8 cellular contexts compared by ENCODE assay signal in genomic region chr1:51990478-51990965, GRCh38. TPM values are rescaled to one million over a fixed set of nuclear protein-coding genes. Genes with fewer than 3 reads are reported as not detected.
A peak's percentile ranks its signal among the peaks of the same experiment; 100 is the strongest.
DNase-seq lines count a peak whose midpoint lies in the region; TF ChIP-seq lines count a peak whose summit lies in the region.

A gene with protein sequence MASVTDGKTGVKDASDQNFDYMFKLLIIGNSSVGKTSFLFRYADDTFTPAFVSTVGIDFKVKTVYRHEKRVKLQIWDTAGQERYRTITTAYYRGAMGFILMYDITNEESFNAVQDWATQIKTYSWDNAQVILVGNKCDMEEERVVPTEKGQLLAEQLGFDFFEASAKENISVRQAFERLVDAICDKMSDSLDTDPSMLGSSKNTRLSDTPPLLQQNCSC (minus strand): TSS chr1:51990700. CDS start chr1:51977117, 13,583 bp downstream.

- H3K27ac Mint-ChIP-seq in Calu3 (ENCODE audit: unreplicated experiment): peak within 1 kb of the TSS; percentile 22

- no TSS peak for BruUV-seq in Calu3 (replicated peaks; lab: Mats Ljungman, UMichigan)

- peak within 1 kb of the TSS; percentile 68 for H3K4me2 ChIP-seq in GM23248 (ENCODE audit: unreplicated experiment)

- H3F3A ChIP-seq in GM23248 (ENCODE audit: insufficient read depth): 0 out of 2 replicates have a peak, but pooled peaks cover 3% of the 10 kb centered on the region

- H3K79me2 ChIP-seq in GM23248 (ENCODE audit: insufficient read depth): peaks cover 49% of the 10 kb centered on the region

- H3K27me3 ChIP-seq in GM23248 (replicated peaks; ENCODE audit: insufficient read depth) (no peaks in the 10 kb centered on the region), iPS-20b (ENCODE audit: insufficient read depth, low read length) (peaks cover 20% of the 10 kb centered on the region)

- no peaks in the 10 kb centered on the region for H3K9me3 Mint-ChIP-seq in Calu3 (ENCODE audit: low read depth, unreplicated experiment)

- peak within 1 kb of the TSS; percentile 84 for H2AFZ ChIP-seq in GM23248

- H3K9ac ChIP-seq in GM23248 (peak within 1 kb of the TSS; percentile 77), iPS-20b (ENCODE audit: low read depth, low read length) (peak within 1 kb of the TSS; percentile 70; the same call in 1 of the 2 replicates)

- H3K4me3 Mint-ChIP-seq in Calu3 (ENCODE audit: low read depth, unreplicated experiment): peak within 1 kb of the TSS; percentile 74

- H3K4me1 ChIP-seq in GM23248 (ENCODE audit: insufficient read depth): no peaks in the 10 kb centered on the region
- 0 out of 2 replicates have a peak, but pooled peaks cover 4% of the 10 kb centered on the region for H3K4me1 ChIP-seq in iPS-20b (ENCODE audit: insufficient read depth, low read length)

- in situ Hi-C loops in GM23248 (cut with MboI) (no loop called here), astrocyte of the spinal cord (cut with HindIII; ENCODE audit: low sequenced_read_pairs) (no loop called here)

- 0 out of 2 replicates have a peak, but pooled peaks cover 4% of the 10 kb centered on the region for H3K36me3 ChIP-seq in GM23248 (ENCODE audit: low read depth)
- peaks cover 11% of the 10 kb centered on the region for H3K36me3 ChIP-seq in iPS-20b (ENCODE audit: insufficient read depth, low read depth, low read length)

- DNase-seq in Calu3 (peak; percentile 90), GM23248 (peak; percentile 82), NCI-H1092 treated with DMSO at 0.1 percent for 48 hours (lab: John Stamatoyannopoulos, UW) (peak; percentile 42), T-helper 9 cell (peak; percentile 60), astrocyte of the spinal cord (ENCODE audit: low read depth, low spot score) (peak; percentile 64), NOMO-1 treated with dmso at 0.1 percent for 144 hours (lab: John Stamatoyannopoulos, UW; ENCODE audit: unreplicated experiment) (no peak)
- peak; percentile 87 for DNase-seq in stimulated activated CD4-positive, alpha-beta T cell treated with anti-CD3 and anti-CD28 coated beads, Interleukin-15, amount 100 ng/mL, for 24 hours

- peaks cover 13% of the 10 kb centered on the region for H3K36me3 Mint-ChIP-seq in Calu3 (ENCODE audit: insufficient read depth, unreplicated experiment)

- no peaks in the 10 kb centered on the region for H3K9me2 ChIP-seq in GM23248 (ENCODE audit: insufficient read depth)

- intact Hi-C loops in Calu3 (cut with micrococcal nuclease; ENCODE audit: unreplicated experiment): no loop called here

- peaks cover 82% of the 10 kb centered on the region for H3K27me3 Mint-ChIP-seq in Calu3 (ENCODE audit: unreplicated experiment)

- no peaks in the 10 kb centered on the region for H4K20me1 ChIP-seq in GM23248 (ENCODE audit: insufficient read depth)

- WGBS in GM23248 (ENCODE audit: low coverage in 1 of 2, low lambda C conversion rate in 2 of 2, missing lambda C conversion rate in 2 of 2), 2 experiments: 1% methylated on average over 35 to 44 of the region's 46 CpGs

- CTCF ChIA-PET in Calu3 (lab: Charles Lee): interaction anchor here (1.1 kb wide), 1 partner anchor 14 kb away, joined by 5 read pairs; no protein-coding TSS in a partner anchor

- H3K9me3 ChIP-seq in GM23248 (ENCODE audit: low read depth) (no peaks in the 10 kb centered on the region), iPS-20b (ENCODE audit: insufficient read depth, low read depth, low read length) (no peaks in the 10 kb centered on the region)

- peaks cover 10% of the 10 kb centered on the region for H3K4me1 Mint-ChIP-seq in Calu3 (ENCODE audit: low read depth, unreplicated experiment)

- H3K27ac ChIP-seq in GM23248 (no peak within 1 kb of the TSS), iPS-20b (ENCODE audit: low read length) (no peak within 1 kb of the TSS)

- H3K4me3 ChIP-seq in GM23248 (peak within 1 kb of the TSS; percentile 89), astrocyte of the spinal cord (ENCODE audit: low read depth, low read length) (peak within 1 kb of the TSS; percentile 55), iPS-20b (ENCODE audit: low read length) (peak within 1 kb of the TSS; percentile 76)

- TF ChIP-seq CTCF in Calu3 (IDR thresholded peaks at IDR 0.05; ENCODE audit: unreplicated experiment): no peak
- no peak for TF ChIP-seq CTCF in astrocyte of the spinal cord (IDR thresholded peaks at IDR 0.05; ENCODE audit: low read depth, low read length)

RNA-seq across cellular contexts. Expression of the gene that starts here (rescaled TPM):
- 0.31 and 0.49 TPM in 2 replicates for total RNA-seq in Calu3 (2022)
- total RNA-seq in GM23248 (2014; rRNA removed; shearing (Covaris generic)): 65.3 and 67.3 TPM in 2 replicates
- polyA plus RNA-seq in GM23248 (2016; fragmentation: Nextera tagmentation; extraction: Ambion mirVana): 54.2 and 54.9 TPM in 2 replicates

Comparison
In these comparisons a context has a peak if more than half of its experiments do, and no peak if none do; other contexts are left out.
1. RNA of the gene that starts here (total RNA-seq): 65.3 to 67.3 TPM in GM23248; 0.31 to 0.49 TPM in Calu3; every median in the first group is over 10 times any median in the second.
2. Peak in DNase-seq in Calu3; RNA of the gene not detected or under 1 TPM.
3. Peak in every context shown above with its lines, with median percentiles within 50 percentile points of each other: H3K4me3 ChIP-seq.